In genomic region chr1:44322367-44322766, GRCh38 we compare ENCODE assay signal across 35 cellular contexts.
"Had no signal": no experiment of that assay in that cellular context is flagged by ENCODE, and none has a peak within 500 bp of the region (broad histone marks: within the 10 kb centered on the region; RNA-seq: fewer than 3 reads in every experiment).

No MANE protein-coding gene starts in this region.

- H3K36me3 ChIP-seq: breast epithelium had no signal

- H3K4me1 ChIP-seq: adrenal gland, breast epithelium had no signal

- H3K27ac ChIP-seq: adrenal gland, ascending aorta, body of pancreas, brain microvascular endothelial cell, breast epithelium, cardiac muscle cell had no signal

- H3K9me3 ChIP-seq: adrenal gland, ascending aorta, body of pancreas, breast epithelium had no signal

- H3K4me1 Mint-ChIP-seq: activated naive CD8-positive, alpha-beta T cell treated with anti-CD3 and anti-CD28 coated beads, Interleukin-2, amount 50 U/mL, for 24 hours; activated T-helper 17 cell treated with anti-CD3 and anti-CD28 coated beads, Interleukin-2, amount 50 U/mL, for 72 hours had no signal

- H3K27me3 ChIP-seq: adrenal gland, ascending aorta, body of pancreas, brain microvascular endothelial cell, breast epithelium, cardiac muscle cell had no signal

- H3K27ac Mint-ChIP-seq: activated naive CD4-positive, alpha-beta T cell treated with anti-CD3 and anti-CD28 coated beads for 36 hours; activated naive CD4-positive, alpha-beta T cell treated with anti-CD3 and anti-CD28 coated beads, Interleukin-2, amount 10 ng/mL, durations not matched to agents 7 days and 5 days; activated naive CD4-positive, alpha-beta T cell treated with anti-CD3 and anti-CD28 coated beads, Interleukin-2, amount 50 U/mL, for 24 hours; activated naive CD4-positive, alpha-beta T cell treated with anti-CD3 and anti-CD28 coated beads, Interleukin-2, amount 50 U/mL, for 72 hours; activated naive CD8-positive, alpha-beta T cell; activated naive CD8-positive, alpha-beta T cell treated with anti-CD3 and anti-CD28 coated beads for 36 hours; activated naive CD8-positive, alpha-beta T cell treated with anti-CD3 and anti-CD28 coated beads, Interleukin-2, amount 10 ng/mL, durations not matched to agents 7 days and 5 days; activated naive CD8-positive, alpha-beta T cell treated with anti-CD3 and anti-CD28 coated beads, Interleukin-2, amount 50 U/mL, for 24 hours; activated T-cell treated with anti-CD3 and anti-CD28 coated beads, Interleukin-2, amount 50 U/mL, for 24 hours; activated T-helper 1 cell treated with anti-CD3 and anti-CD28 coated beads, Interleukin-12 subunit alpha, Interleukin-12 subunit beta, Interleukin-2, Interleukin-4 antibody, amounts not matched to agents 30 ng/mL and 10 ng/mL and 1 ng/mL, durations not matched to agents 14 hours and 24 hours and 36 hours; activated T-helper 17 cell treated with anti-CD3 and anti-CD28 coated beads, Interleukin-2, amount 50 U/mL, for 72 hours; activated T-helper 2 cell treated with anti-CD3 and anti-CD28 coated beads, Interferon-gamma antibody, Interleukin-2, Interleukin-4, amounts not matched to agents 10 μg/mL and 5 μg/mL and 100 μg/mL, durations not matched to agents 14 hours and 24 hours and 36 hours had no signal

- H3K4me3 ChIP-seq: adrenal gland, ascending aorta, body of pancreas, breast epithelium, cardiac muscle cell had no signal

- H3K4me3 Mint-ChIP-seq: activated naive CD4-positive, alpha-beta T cell treated with anti-CD3 and anti-CD28 coated beads for 36 hours; activated naive CD4-positive, alpha-beta T cell treated with anti-CD3 and anti-CD28 coated beads, Interleukin-2, amount 10 ng/mL, durations not matched to agents 7 days and 5 days; activated naive CD4-positive, alpha-beta T cell treated with anti-CD3 and anti-CD28 coated beads, Interleukin-2, amount 50 U/mL, for 24 hours; activated naive CD8-positive, alpha-beta T cell; activated naive CD8-positive, alpha-beta T cell treated with anti-CD3 and anti-CD28 coated beads for 36 hours; activated naive CD8-positive, alpha-beta T cell treated with anti-CD3 and anti-CD28 coated beads, Interleukin-2, amount 10 ng/mL, durations not matched to agents 7 days and 5 days; activated naive CD8-positive, alpha-beta T cell treated with anti-CD3 and anti-CD28 coated beads, Interleukin-2, amount 50 U/mL, for 24 hours; activated T-cell treated with anti-CD3 and anti-CD28 coated beads, Interleukin-2, amount 50 U/mL, for 24 hours; activated T-cell treated with anti-CD3 and anti-CD28 coated beads, Interleukin-2, amount 50 U/mL, for 4 hours; activated T-helper 1 cell treated with anti-CD3 and anti-CD28 coated beads, Interleukin-12 subunit alpha, Interleukin-12 subunit beta, Interleukin-2, Interleukin-4 antibody, amounts not matched to agents 30 ng/mL and 10 ng/mL and 1 ng/mL, durations not matched to agents 14 hours and 24 hours and 36 hours; activated T-helper 17 cell treated with anti-CD3 and anti-CD28 coated beads, Interleukin-2, amount 50 U/mL, for 72 hours; brain; central memory CD8-positive, alpha-beta T cell had no signal

- H3K9me3 Mint-ChIP-seq: activated naive CD4-positive, alpha-beta T cell treated with anti-CD3 and anti-CD28 coated beads for 36 hours; activated naive CD4-positive, alpha-beta T cell treated with anti-CD3 and anti-CD28 coated beads, Interleukin-2, amount 10 ng/mL, durations not matched to agents 7 days and 5 days; activated naive CD4-positive, alpha-beta T cell treated with anti-CD3 and anti-CD28 coated beads, Interleukin-2, amount 50 U/mL, for 24 hours; activated naive CD4-positive, alpha-beta T cell treated with anti-CD3 and anti-CD28 coated beads, Interleukin-2, amount 50 U/mL, for 72 hours; activated naive CD8-positive, alpha-beta T cell treated with anti-CD3 and anti-CD28 coated beads for 36 hours; activated naive CD8-positive, alpha-beta T cell treated with anti-CD3 and anti-CD28 coated beads, Interleukin-2, amount 10 ng/mL, durations not matched to agents 7 days and 5 days; activated naive CD8-positive, alpha-beta T cell treated with anti-CD3 and anti-CD28 coated beads, Interleukin-2, amount 50 U/mL, for 24 hours; activated T-cell treated with anti-CD3 and anti-CD28 coated beads, Interleukin-2, amount 50 U/mL, for 24 hours; activated T-cell treated with anti-CD3 and anti-CD28 coated beads, Interleukin-2, amount 50 U/mL, for 4 hours; activated T-helper 1 cell treated with anti-CD3 and anti-CD28 coated beads, Interleukin-12 subunit alpha, Interleukin-12 subunit beta, Interleukin-2, Interleukin-4 antibody, amounts not matched to agents 30 ng/mL and 10 ng/mL and 1 ng/mL, durations not matched to agents 14 hours and 24 hours and 36 hours; activated T-helper 17 cell treated with anti-CD3 and anti-CD28 coated beads, Interleukin-2, amount 50 U/mL, for 72 hours; activated T-helper 2 cell treated with anti-CD3 and anti-CD28 coated beads, Interferon-gamma antibody, Interleukin-2, Interleukin-4, amounts not matched to agents 10 μg/mL and 5 μg/mL and 100 μg/mL, durations not matched to agents 14 hours and 24 hours and 36 hours; brain; central memory CD8-positive, alpha-beta T cell had no signal

- H3K27me3 Mint-ChIP-seq: activated naive CD4-positive, alpha-beta T cell treated with anti-CD3 and anti-CD28 coated beads, Interleukin-2, amount 10 ng/mL, durations not matched to agents 7 days and 5 days; activated naive CD4-positive, alpha-beta T cell treated with anti-CD3 and anti-CD28 coated beads, Interleukin-2, amount 50 U/mL, for 24 hours; activated naive CD8-positive, alpha-beta T cell; activated naive CD8-positive, alpha-beta T cell treated with anti-CD3 and anti-CD28 coated beads for 36 hours; activated naive CD8-positive, alpha-beta T cell treated with anti-CD3 and anti-CD28 coated beads, Interleukin-2, amount 10 ng/mL, durations not matched to agents 7 days and 5 days; activated naive CD8-positive, alpha-beta T cell treated with anti-CD3 and anti-CD28 coated beads, Interleukin-2, amount 50 U/mL, for 24 hours; activated T-cell treated with anti-CD3 and anti-CD28 coated beads, Interleukin-2, amount 50 U/mL, for 24 hours; activated T-helper 17 cell treated with anti-CD3 and anti-CD28 coated beads, Interleukin-2, amount 50 U/mL, for 72 hours; brain; central memory CD8-positive, alpha-beta T cell had no signal

- DNase-seq: activated effector memory CD4-positive, alpha-beta T cell treated with anti-CD3 and anti-CD28 coated beads, Interleukin-2, amount 50 U/mL, for 16 hours; activated effector memory CD4-positive, alpha-beta T cell treated with Interleukin-2 at 50 U/mL for 16 hours; activated gamma-delta T cell; activated gamma-delta T cell treated with Interleukin-2 at 50 U/mL for 16 hours; activated naive CD4-positive, alpha-beta T cell; activated naive CD4-positive, alpha-beta T cell treated with anti-CD3 and anti-CD28 coated beads for 36 hours; activated naive CD4-positive, alpha-beta T cell treated with anti-CD3 and anti-CD28 coated beads, Interleukin-2, amount 10 ng/mL, durations not matched to agents 7 days and 5 days; activated naive CD4-positive, alpha-beta T cell treated with anti-CD3 and anti-CD28 coated beads, Interleukin-2, amount 50 U/mL, for 16 hours; activated naive CD4-positive, alpha-beta T cell treated with Interleukin-2 at 50 U/mL for 16 hours; activated naive CD8-positive, alpha-beta T cell treated with anti-CD3 and anti-CD28 coated beads for 36 hours; activated naive CD8-positive, alpha-beta T cell treated with anti-CD3 and anti-CD28 coated beads, Interleukin-2, amount 10 ng/mL, durations not matched to agents 7 days and 5 days; activated naive CD8-positive, alpha-beta T cell treated with anti-CD3 and anti-CD28 coated beads, Interleukin-2, amount 50 U/mL, for 24 hours; activated T-cell treated with anti-CD3 and anti-CD28 coated beads, Interleukin-2, amount 50 U/mL, for 1 hour; activated T-cell treated with anti-CD3 and anti-CD28 coated beads, Interleukin-2, amount 50 U/mL, for 24 hours; activated T-cell treated with anti-CD3 and anti-CD28 coated beads, Interleukin-2, amount 50 U/mL, for 4 hours; adrenal gland; amniotic stem cell; amygdala; anterior cingulate cortex; aorta; body of pancreas; brain microvascular endothelial cell; central memory CD4-positive, alpha-beta T cell; cerebellar nuclear complex had no signal

- ATAC-seq: activated naive CD4-positive, alpha-beta T cell treated with anti-CD3 and anti-CD28 coated beads, Interleukin-2, amount 50 U/mL, for 72 hours; activated naive CD8-positive, alpha-beta T cell treated with anti-CD3 and anti-CD28 coated beads, Interleukin-2, amount 50 U/mL, for 24 hours; activated T-cell treated with anti-CD3 and anti-CD28 coated beads, Interleukin-2, amount 50 U/mL, for 4 hours; activated T-helper 17 cell treated with anti-CD3 and anti-CD28 coated beads, Interleukin-2, amount 50 U/mL, for 72 hours; body of pancreas had no signal
